10 cellular contexts compared by ENCODE assay signal in genomic region chr14:49550284-49551184, GRCh38. TPM values are rescaled to one million over a fixed set of nuclear protein-coding genes. Genes with fewer than 3 reads are reported as not detected.
A peak's percentile ranks its signal among the peaks of the same experiment; 100 is the strongest.
DNase-seq lines count a peak whose midpoint lies in the region; ATAC-seq and TF ChIP-seq lines count a peak whose summit lies in the region.
"Had no signal": no experiment of that assay in that cellular context is flagged by ENCODE, and none has a peak within 500 bp of the region (broad histone marks: within the 10 kb centered on the region; RNA-seq: fewer than 3 reads in every experiment).

No MANE protein-coding gene starts in this region.

- ATAC-seq in HG02678 (IDR thresholded peaks at IDR 0.05; ENCODE audit: unreplicated experiment) (no peak), GM21576 (IDR thresholded peaks at IDR 0.05; ENCODE audit: unreplicated experiment) (no peak)

- H3K27me3 ChIP-seq in WERI-Rb-1 (ENCODE audit: insufficient read depth, low read depth, severe bottlenecking): no peaks in the 10 kb centered on the region

- in situ Hi-C loops in Caki2 (cut with HindIII; ENCODE audit: low pct_unique_long_range_greater_than_20kb, low sequenced_read_pairs): no loop called here

- DNase-seq in Caki2 (ENCODE audit: low read depth) (peak; percentile 30), Kasumi-1 (lab: John Stamatoyannopoulos, UW) (peak; percentile 31 to 47), WERI-Rb-1 (no peak), kidney tubule cell (ENCODE audit: low spot score) (peak; percentile 55), NCI-H2196 treated with DMSO at 0.1 percent for 48 hours (lab: John Stamatoyannopoulos, UW; ENCODE audit: unreplicated experiment) (no peak), globus pallidus (ENCODE audit: low spot score) (no peak)
- DNase-seq: activated CD4-positive, alpha-beta T cell treated with anti-CD3 and anti-CD28 coated beads for 4 hours; midbrain had no signal

- peak overlapping the region; percentile 44 for H3K27ac ChIP-seq in WERI-Rb-1

- no peak for TF ChIP-seq CTCF in WERI-Rb-1 (IDR thresholded peaks at IDR 0.05; ENCODE audit: low read depth, low read length)

- peak overlapping the region; percentile 21 for H3K4me3 ChIP-seq in WERI-Rb-1 (ENCODE audit: low read depth, low read length)

- peaks cover 5% of the 10 kb centered on the region for H3K9me3 ChIP-seq in WERI-Rb-1 (ENCODE audit: severe bottlenecking)

- H3K36me3 ChIP-seq in WERI-Rb-1: no peaks in the 10 kb centered on the region

RNA-seq across cellular contexts. Expression of gene RPS29, which starts 35.6 kb away (rescaled TPM):
- total RNA-seq in Caki2 (2014; rRNA removed; shearing (Covaris generic); ENCODE audit: low replicate concordance): 2,537 and 2,579 TPM in 2 replicates

RNA-seq across cellular contexts. Expression of gene LRR1, which starts 48.2 kb away (rescaled TPM):
- 26.7 and 30.1 TPM in 2 replicates for total RNA-seq in Caki2 (2014; rRNA removed; shearing (Covaris generic); ENCODE audit: low replicate concordance)

Comparison
In these comparisons a context has a peak if more than half of its experiments do, and no peak if none do; other contexts are left out.
1. DNase-seq: peak in Caki2 (single experiment), Kasumi-1 (2 of 2) and kidney tubule cell (single experiment); none in WERI-Rb-1 (single experiment), NCI-H2196 treated with DMSO at 0.1 percent for 48 hours (single experiment) and globus pallidus (single experiment).